1 cellular context compared by ENCODE assay signal in genomic region chr9:133004091-133005072, GRCh38.
A peak's percentile ranks its signal among the peaks of the same experiment; 100 is the strongest.
TF ChIP-seq lines count a peak whose summit lies in the region.

No MANE protein-coding gene starts in this region.

TF ChIP-seq in K562, 482 proteins besides CTCF, POLR2A, EP300 and RAD21 (continues in another document):
- peak; percentile 82; the same call in 1 of the 2 replicates for TF ChIP-seq ZNF76 (CRISPR knock-in tag; IDR thresholded peaks at IDR 0.05; ENCODE audit: borderline replicate concordance)
- TF ChIP-seq KLF1 (tag; IDR thresholded peaks at IDR 0.05), result peak; percentile 67; the same call in 1 of the 2 replicates
- no peak for TF ChIP-seq IRF2 (CRISPR knock-in tag; IDR thresholded peaks at IDR 0.05)
- peak; percentile 56; the same call in 1 of the 2 replicates for TF ChIP-seq NR4A1 (CRISPR knock-in tag; IDR thresholded peaks at IDR 0.05)
- TF ChIP-seq NR4A1 (tag; IDR thresholded peaks at IDR 0.05), result peak; percentile 92
- TF ChIP-seq THRB (CRISPR knock-in tag; conservative IDR thresholded peaks at IDR 0.05), result no peak
- TF ChIP-seq, protein P1, sequence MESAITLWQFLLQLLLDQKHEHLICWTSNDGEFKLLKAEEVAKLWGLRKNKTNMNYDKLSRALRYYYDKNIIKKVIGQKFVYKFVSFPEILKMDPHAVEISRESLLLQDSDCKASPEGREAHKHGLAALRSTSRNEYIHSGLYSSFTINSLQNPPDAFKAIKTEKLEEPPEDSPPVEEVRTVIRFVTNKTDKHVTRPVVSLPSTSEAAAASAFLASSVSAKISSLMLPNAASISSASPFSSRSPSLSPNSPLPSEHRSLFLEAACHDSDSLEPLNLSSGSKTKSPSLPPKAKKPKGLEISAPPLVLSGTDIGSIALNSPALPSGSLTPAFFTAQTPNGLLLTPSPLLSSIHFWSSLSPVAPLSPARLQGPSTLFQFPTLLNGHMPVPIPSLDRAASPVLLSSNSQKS (CRISPR knock-in tag; IDR thresholded peaks at IDR 0.05), result no peak
- peak; percentile 80; the same call in 1 of the 2 replicates for TF ChIP-seq ZNF644 (tag; IDR thresholded peaks at IDR 0.05; ENCODE audit: low read depth)
- TF ChIP-seq HNRNPK (IDR thresholded peaks at IDR 0.05; ENCODE audit: low read depth, low read length, poor library complexity, severe bottlenecking), result no peak
- no peak for TF ChIP-seq PPARD (CRISPR knock-in tag; IDR thresholded peaks at IDR 0.05)
- TF ChIP-seq, protein P2, sequence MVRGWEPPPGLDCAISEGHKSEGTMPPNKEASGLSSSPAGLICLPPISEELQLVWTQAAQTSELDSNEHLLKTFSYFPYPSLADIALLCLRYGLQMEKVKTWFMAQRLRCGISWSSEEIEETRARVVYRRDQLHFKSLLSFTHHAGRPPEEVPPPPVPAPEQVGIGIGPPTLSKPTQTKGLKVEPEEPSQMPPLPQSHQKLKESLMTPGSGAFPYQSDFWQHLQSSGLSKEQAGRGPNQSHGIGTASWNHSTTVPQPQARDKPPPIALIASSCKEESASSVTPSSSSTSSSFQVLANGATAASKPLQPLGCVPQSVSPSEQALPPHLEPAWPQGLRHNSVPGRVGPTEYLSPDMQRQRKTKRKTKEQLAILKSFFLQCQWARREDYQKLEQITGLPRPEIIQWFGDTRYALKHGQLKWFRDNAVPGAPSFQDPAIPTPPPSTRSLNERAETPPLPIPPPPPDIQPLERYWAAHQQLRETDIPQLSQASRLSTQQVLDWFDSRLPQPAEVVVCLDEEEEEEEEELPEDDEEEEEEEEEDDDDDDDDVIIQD (CRISPR knock-in tag; IDR thresholded peaks at IDR 0.05), result no peak
- TF ChIP-seq ZNF134 (CRISPR knock-in tag; conservative IDR thresholded peaks at IDR 0.05), result no peak
- TF ChIP-seq, protein P3, sequence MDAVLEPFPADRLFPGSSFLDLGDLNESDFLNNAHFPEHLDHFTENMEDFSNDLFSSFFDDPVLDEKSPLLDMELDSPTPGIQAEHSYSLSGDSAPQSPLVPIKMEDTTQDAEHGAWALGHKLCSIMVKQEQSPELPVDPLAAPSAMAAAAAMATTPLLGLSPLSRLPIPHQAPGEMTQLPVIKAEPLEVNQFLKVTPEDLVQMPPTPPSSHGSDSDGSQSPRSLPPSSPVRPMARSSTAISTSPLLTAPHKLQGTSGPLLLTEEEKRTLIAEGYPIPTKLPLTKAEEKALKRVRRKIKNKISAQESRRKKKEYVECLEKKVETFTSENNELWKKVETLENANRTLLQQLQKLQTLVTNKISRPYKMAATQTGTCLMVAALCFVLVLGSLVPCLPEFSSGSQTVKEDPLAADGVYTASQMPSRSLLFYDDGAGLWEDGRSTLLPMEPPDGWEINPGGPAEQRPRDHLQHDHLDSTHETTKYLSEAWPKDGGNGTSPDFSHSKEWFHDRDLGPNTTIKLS (IDR thresholded peaks at IDR 0.05; ENCODE audit: borderline replicate concordance, low read depth), result peak; percentile 59; the same call in 1 of the 2 replicates
- 0 out of 2 replicates have a peak, but pooled peaks have one; percentile 40 for TF ChIP-seq ZNF324 (CRISPR knock-in tag; IDR thresholded peaks at IDR 0.05)
- TF ChIP-seq ZNF764 (CRISPR knock-in tag; IDR thresholded peaks at IDR 0.05; ENCODE audit: low read depth), result no peak
- peak; percentile 10; the same call in 1 of the 2 replicates for TF ChIP-seq CHD2 (IDR thresholded peaks at IDR 0.05; ENCODE audit: low read depth, low read length)
- TF ChIP-seq, protein P4, sequence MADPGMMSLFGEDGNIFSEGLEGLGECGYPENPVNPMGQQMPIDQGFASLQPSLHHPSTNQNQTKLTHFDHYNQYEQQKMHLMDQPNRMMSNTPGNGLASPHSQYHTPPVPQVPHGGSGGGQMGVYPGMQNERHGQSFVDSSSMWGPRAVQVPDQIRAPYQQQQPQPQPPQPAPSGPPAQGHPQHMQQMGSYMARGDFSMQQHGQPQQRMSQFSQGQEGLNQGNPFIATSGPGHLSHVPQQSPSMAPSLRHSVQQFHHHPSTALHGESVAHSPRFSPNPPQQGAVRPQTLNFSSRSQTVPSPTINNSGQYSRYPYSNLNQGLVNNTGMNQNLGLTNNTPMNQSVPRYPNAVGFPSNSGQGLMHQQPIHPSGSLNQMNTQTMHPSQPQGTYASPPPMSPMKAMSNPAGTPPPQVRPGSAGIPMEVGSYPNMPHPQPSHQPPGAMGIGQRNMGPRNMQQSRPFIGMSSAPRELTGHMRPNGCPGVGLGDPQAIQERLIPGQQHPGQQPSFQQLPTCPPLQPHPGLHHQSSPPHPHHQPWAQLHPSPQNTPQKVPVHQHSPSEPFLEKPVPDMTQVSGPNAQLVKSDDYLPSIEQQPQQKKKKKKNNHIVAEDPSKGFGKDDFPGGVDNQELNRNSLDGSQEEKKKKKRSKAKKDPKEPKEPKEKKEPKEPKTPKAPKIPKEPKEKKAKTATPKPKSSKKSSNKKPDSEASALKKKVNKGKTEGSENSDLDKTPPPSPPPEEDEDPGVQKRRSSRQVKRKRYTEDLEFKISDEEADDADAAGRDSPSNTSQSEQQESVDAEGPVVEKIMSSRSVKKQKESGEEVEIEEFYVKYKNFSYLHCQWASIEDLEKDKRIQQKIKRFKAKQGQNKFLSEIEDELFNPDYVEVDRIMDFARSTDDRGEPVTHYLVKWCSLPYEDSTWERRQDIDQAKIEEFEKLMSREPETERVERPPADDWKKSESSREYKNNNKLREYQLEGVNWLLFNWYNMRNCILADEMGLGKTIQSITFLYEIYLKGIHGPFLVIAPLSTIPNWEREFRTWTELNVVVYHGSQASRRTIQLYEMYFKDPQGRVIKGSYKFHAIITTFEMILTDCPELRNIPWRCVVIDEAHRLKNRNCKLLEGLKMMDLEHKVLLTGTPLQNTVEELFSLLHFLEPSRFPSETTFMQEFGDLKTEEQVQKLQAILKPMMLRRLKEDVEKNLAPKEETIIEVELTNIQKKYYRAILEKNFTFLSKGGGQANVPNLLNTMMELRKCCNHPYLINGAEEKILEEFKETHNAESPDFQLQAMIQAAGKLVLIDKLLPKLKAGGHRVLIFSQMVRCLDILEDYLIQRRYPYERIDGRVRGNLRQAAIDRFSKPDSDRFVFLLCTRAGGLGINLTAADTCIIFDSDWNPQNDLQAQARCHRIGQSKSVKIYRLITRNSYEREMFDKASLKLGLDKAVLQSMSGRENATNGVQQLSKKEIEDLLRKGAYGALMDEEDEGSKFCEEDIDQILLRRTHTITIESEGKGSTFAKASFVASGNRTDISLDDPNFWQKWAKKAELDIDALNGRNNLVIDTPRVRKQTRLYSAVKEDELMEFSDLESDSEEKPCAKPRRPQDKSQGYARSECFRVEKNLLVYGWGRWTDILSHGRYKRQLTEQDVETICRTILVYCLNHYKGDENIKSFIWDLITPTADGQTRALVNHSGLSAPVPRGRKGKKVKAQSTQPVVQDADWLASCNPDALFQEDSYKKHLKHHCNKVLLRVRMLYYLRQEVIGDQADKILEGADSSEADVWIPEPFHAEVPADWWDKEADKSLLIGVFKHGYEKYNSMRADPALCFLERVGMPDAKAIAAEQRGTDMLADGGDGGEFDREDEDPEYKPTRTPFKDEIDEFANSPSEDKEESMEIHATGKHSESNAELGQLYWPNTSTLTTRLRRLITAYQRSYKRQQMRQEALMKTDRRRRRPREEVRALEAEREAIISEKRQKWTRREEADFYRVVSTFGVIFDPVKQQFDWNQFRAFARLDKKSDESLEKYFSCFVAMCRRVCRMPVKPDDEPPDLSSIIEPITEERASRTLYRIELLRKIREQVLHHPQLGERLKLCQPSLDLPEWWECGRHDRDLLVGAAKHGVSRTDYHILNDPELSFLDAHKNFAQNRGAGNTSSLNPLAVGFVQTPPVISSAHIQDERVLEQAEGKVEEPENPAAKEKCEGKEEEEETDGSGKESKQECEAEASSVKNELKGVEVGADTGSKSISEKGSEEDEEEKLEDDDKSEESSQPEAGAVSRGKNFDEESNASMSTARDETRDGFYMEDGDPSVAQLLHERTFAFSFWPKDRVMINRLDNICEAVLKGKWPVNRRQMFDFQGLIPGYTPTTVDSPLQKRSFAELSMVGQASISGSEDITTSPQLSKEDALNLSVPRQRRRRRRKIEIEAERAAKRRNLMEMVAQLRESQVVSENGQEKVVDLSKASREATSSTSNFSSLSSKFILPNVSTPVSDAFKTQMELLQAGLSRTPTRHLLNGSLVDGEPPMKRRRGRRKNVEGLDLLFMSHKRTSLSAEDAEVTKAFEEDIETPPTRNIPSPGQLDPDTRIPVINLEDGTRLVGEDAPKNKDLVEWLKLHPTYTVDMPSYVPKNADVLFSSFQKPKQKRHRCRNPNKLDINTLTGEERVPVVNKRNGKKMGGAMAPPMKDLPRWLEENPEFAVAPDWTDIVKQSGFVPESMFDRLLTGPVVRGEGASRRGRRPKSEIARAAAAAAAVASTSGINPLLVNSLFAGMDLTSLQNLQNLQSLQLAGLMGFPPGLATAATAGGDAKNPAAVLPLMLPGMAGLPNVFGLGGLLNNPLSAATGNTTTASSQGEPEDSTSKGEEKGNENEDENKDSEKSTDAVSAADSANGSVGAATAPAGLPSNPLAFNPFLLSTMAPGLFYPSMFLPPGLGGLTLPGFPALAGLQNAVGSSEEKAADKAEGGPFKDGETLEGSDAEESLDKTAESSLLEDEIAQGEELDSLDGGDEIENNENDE (IDR thresholded peaks at IDR 0.05; ENCODE audit: low read depth, low read length), result no peak
- TF ChIP-seq, protein P5, sequence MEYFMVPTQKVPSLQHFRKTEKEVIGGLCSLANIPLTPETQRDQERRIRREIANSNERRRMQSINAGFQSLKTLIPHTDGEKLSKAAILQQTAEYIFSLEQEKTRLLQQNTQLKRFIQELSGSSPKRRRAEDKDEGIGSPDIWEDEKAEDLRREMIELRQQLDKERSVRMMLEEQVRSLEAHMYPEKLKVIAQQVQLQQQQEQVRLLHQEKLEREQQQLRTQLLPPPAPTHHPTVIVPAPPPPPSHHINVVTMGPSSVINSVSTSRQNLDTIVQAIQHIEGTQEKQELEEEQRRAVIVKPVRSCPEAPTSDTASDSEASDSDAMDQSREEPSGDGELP (CRISPR knock-in tag; IDR thresholded peaks at IDR 0.05; ENCODE audit: borderline replicate concordance), result peak; percentile 96
- no peak for TF ChIP-seq FOXJ2 (tag; IDR thresholded peaks at IDR 0.05)
- no peak for TF ChIP-seq PCBP1 (IDR thresholded peaks at IDR 0.05; ENCODE audit: low read depth, low read length, poor library complexity, severe bottlenecking)
- TF ChIP-seq NFYB (IDR thresholded peaks at IDR 0.05; ENCODE audit: extremely low read depth, insufficient read length), result no peak
- no peak for TF ChIP-seq POU5F1 (IDR thresholded peaks at IDR 0.05; ENCODE audit: borderline replicate concordance, low read depth, low read length, partially characterized antibody)
- TF ChIP-seq ZNF143 (CRISPR knock-in tag; IDR thresholded peaks at IDR 0.05), result no peak; the same call in 1 of the 2 replicates
- no peak for TF ChIP-seq PTRF (tag; IDR thresholded peaks at IDR 0.05)
- TF ChIP-seq ZMIZ1 (IDR thresholded peaks at IDR 0.05; ENCODE audit: low read depth in 2 of 2, low read length in 2 of 2), result peak in 1 of 2 experiments; percentile 92; a peak in 2 of 4 replicates
- no peak for TF ChIP-seq ILF3 (IDR thresholded peaks at IDR 0.05; ENCODE audit: borderline replicate concordance)
- peak in 1 of 2 experiments; percentile 63; a peak in 3 of 4 replicates for TF ChIP-seq FOXK2 (conservative IDR thresholded peaks at IDR 0.05 in 1 of 2, IDR thresholded peaks at IDR 0.05 in 1 of 2; ENCODE audit: low read depth in 2 of 2)
- peak; percentile 80 for TF ChIP-seq ZNF24 (IDR thresholded peaks at IDR 0.05)
- TF ChIP-seq CTCFL (IDR thresholded peaks at IDR 0.05; ENCODE audit: borderline replicate concordance, insufficient read depth, low read depth, low read length, poor library complexity, severe bottlenecking), result no peak
- TF ChIP-seq ASH1L (IDR thresholded peaks at IDR 0.05; ENCODE audit: borderline replicate concordance, low read depth, partially characterized antibody), result no peak
- no peak for TF ChIP-seq ZNF696 (CRISPR knock-in tag; conservative IDR thresholded peaks at IDR 0.05)
- peak; percentile 99 to 100 for TF ChIP-seq RCOR1 (IDR thresholded peaks at IDR 0.05; ENCODE audit: borderline replicate concordance in 1 of 2, low read depth in 2 of 2, low read length in 2 of 2)
- no peak for TF ChIP-seq ZSCAN32 (CRISPR knock-in tag; IDR thresholded peaks at IDR 0.05)
